9 cellular contexts compared by ENCODE assay signal in genomic region chr19:17556995-17557394, GRCh38. TPM values are rescaled to one million over a fixed set of nuclear protein-coding genes. Genes with fewer than 3 reads are reported as not detected.
DNase-seq lines count a peak whose midpoint lies in the region; ATAC-seq and TF ChIP-seq lines count a peak whose summit lies in the region.
"Had no signal": no experiment of that assay in that cellular context is flagged by ENCODE, and none has a peak within 500 bp of the region (broad histone marks: within the 10 kb centered on the region; RNA-seq: fewer than 3 reads in every experiment).

No MANE protein-coding gene starts in this region.

- H3K27ac ChIP-seq in VCaP (peak overlapping the region; percentile 84), fibroblast of lung (ENCODE audit: insufficient read depth, low read length) (peak overlapping the region; percentile 79), SJCRH30 (no peak overlapping the region)

- H3K9me3 Mint-ChIP-seq in T-helper 1 cell treated with Interleukin-12 subunit alpha and Interleukin-12 subunit beta and Interleukin-4 antibody, amounts not matched to agents 30 μg/mL and 1 μg/mL, for 36 hours, result no peaks in the 10 kb centered on the region
- no peaks in the 10 kb centered on the region for H3K9me3 Mint-ChIP-seq in stimulated activated effector memory CD8-positive, alpha-beta T cell treated with anti-CD3 and anti-CD28 coated beads, Interleukin-12 subunit alpha, Interleukin-12 subunit beta, amount 100 ng/mL, for 72 hours

- H3K4me2 ChIP-seq in fibroblast of lung (ENCODE audit: extremely low read depth, insufficient read depth, low read length), result peak overlapping the region; percentile 80

- no peak overlapping the region for H3K9ac ChIP-seq in fibroblast of lung (ENCODE audit: insufficient read depth, low read length)

- TF ChIP-seq CTCF in VCaP (conservative IDR thresholded peaks at IDR 0.05) (no peak), fibroblast of lung (conservative IDR thresholded peaks at IDR 0.05 in 1 of 2, IDR thresholded peaks at IDR 0.05 in 1 of 2; ENCODE audit: low read depth in 1 of 2, low read length in 2 of 2) (no peak)

- H3K79me2 ChIP-seq in fibroblast of lung (ENCODE audit: control insufficient read depth, insufficient read depth, low read length), result peaks cover 20% of the 10 kb centered on the region

- H3K27ac Mint-ChIP-seq in T-helper 1 cell treated with Interleukin-12 subunit alpha and Interleukin-12 subunit beta and Interleukin-4 antibody, amounts not matched to agents 30 μg/mL and 1 μg/mL, for 36 hours, result no peak overlapping the region
- H3K27ac Mint-ChIP-seq in stimulated activated effector memory CD8-positive, alpha-beta T cell treated with anti-CD3 and anti-CD28 coated beads, Interleukin-12 subunit alpha, Interleukin-12 subunit beta, amount 100 ng/mL, for 72 hours, result no peak overlapping the region

- no peak overlapping the region for H2AFZ ChIP-seq in fibroblast of lung (ENCODE audit: low read length)

- H3K27me3 Mint-ChIP-seq in T-helper 1 cell treated with Interleukin-12 subunit alpha and Interleukin-12 subunit beta and Interleukin-4 antibody, amounts not matched to agents 30 μg/mL and 1 μg/mL, for 36 hours (ENCODE audit: low read depth), result no peaks in the 10 kb centered on the region

- H4K20me1 ChIP-seq in fibroblast of lung (ENCODE audit: control insufficient read depth, extremely low read depth, insufficient read depth, low read length), result no peaks in the 10 kb centered on the region

- H3K36me3 ChIP-seq in fibroblast of lung (ENCODE audit: control insufficient read depth, insufficient read depth, low read length) (peaks cover 11% of the 10 kb centered on the region), SJCRH30 (peaks cover 36% of the 10 kb centered on the region)

- H3K27me3 ChIP-seq in fibroblast of lung (ENCODE audit: control insufficient read depth, insufficient read depth, low read length), result no peaks in the 10 kb centered on the region
- no peaks in the 10 kb centered on the region for H3K27me3 ChIP-seq in SJCRH30

- peaks cover 15% of the 10 kb centered on the region for H3K4me1 Mint-ChIP-seq in T-helper 1 cell treated with Interleukin-12 subunit alpha and Interleukin-12 subunit beta and Interleukin-4 antibody, amounts not matched to agents 30 μg/mL and 1 μg/mL, for 36 hours (ENCODE audit: low read depth)
- H3K4me1 Mint-ChIP-seq in stimulated activated effector memory CD8-positive, alpha-beta T cell treated with anti-CD3 and anti-CD28 coated beads, Interleukin-12 subunit alpha, Interleukin-12 subunit beta, amount 100 ng/mL, for 72 hours, result peaks cover 29% of the 10 kb centered on the region

- DNase-seq in T-helper 1 cell (no peak), fibroblast of lung (ENCODE audit: low read depth in 2 of 2) (no peak), NCI-H748 treated with DMSO at 0.1 percent for 48 hours (lab: John Stamatoyannopoulos, UW) (no peak), SJCRH30 (no peak), NCI-H2107 treated with DMSO at 0.1 percent for 48 hours (lab: John Stamatoyannopoulos, UW; ENCODE audit: unreplicated experiment) (no peak)
- no peak for DNase-seq in stimulated activated effector memory CD8-positive, alpha-beta T cell treated with anti-CD3 and anti-CD28 coated beads, Interleukin-12 subunit alpha, Interleukin-12 subunit beta, amount 100 ng/mL, for 72 hours (ENCODE audit: low spot score in 2 of 2)
- DNase-seq: activated CD4-positive, CD25-positive, alpha-beta regulatory T cell had no signal

- H3K9me3 ChIP-seq in fibroblast of lung (ENCODE audit: control insufficient read depth, insufficient read depth, low read depth, low read length) (no peaks in the 10 kb centered on the region), SJCRH30 (replicated peaks) (no peaks in the 10 kb centered on the region)

- H3K4me3 ChIP-seq in fibroblast of lung (replicated peaks in 1 of 4; ENCODE audit: control extremely low read depth in 1 of 4, insufficient read depth in 1 of 4, low read depth in 3 of 4, low read length in 4 of 4) (peak overlapping the region; percentile 83 to 96 (median 92)), SJCRH30 (no peak overlapping the region)

- H3K4me1 ChIP-seq in fibroblast of lung (ENCODE audit: control insufficient read depth, extremely low read depth, insufficient read depth, low read length) (peaks cover 8% of the 10 kb centered on the region), SJCRH30 (peaks cover 11% of the 10 kb centered on the region)

- H3K36me3 Mint-ChIP-seq in T-helper 1 cell treated with Interleukin-12 subunit alpha and Interleukin-12 subunit beta and Interleukin-4 antibody, amounts not matched to agents 30 μg/mL and 1 μg/mL, for 36 hours (ENCODE audit: low read depth), result peaks cover 15% of the 10 kb centered on the region
- peaks cover 65% of the 10 kb centered on the region for H3K36me3 Mint-ChIP-seq in stimulated activated effector memory CD8-positive, alpha-beta T cell treated with anti-CD3 and anti-CD28 coated beads, Interleukin-12 subunit alpha, Interleukin-12 subunit beta, amount 100 ng/mL, for 72 hours

- ATAC-seq in stimulated activated effector memory CD8-positive, alpha-beta T cell treated with anti-CD3 and anti-CD28 coated beads, Interleukin-12 subunit alpha, Interleukin-12 subunit beta, amount 100 ng/mL, for 72 hours, result no peak

- peak overlapping the region; percentile 84 for H3K4me3 Mint-ChIP-seq in T-helper 1 cell treated with Interleukin-12 subunit alpha and Interleukin-12 subunit beta and Interleukin-4 antibody, amounts not matched to agents 30 μg/mL and 1 μg/mL, for 36 hours
- H3K4me3 Mint-ChIP-seq in stimulated activated effector memory CD8-positive, alpha-beta T cell treated with anti-CD3 and anti-CD28 coated beads, Interleukin-12 subunit alpha, Interleukin-12 subunit beta, amount 100 ng/mL, for 72 hours, result peak overlapping the region; percentile 83

RNA-seq across cellular contexts. Expression of gene COLGALT1, which starts 1.5 kb away (rescaled TPM):
- 58.6 and 96.9 TPM in 2 replicates for total RNA-seq in fibroblast of lung
- polyA plus RNA-seq in fibroblast of lung, result 103 and 108 TPM in 2 replicates
- polyA plus RNA-seq in fibroblast of lung (2012), result 85.8 and 96.0 TPM in 2 replicates
- 240 and 274 TPM in 2 replicates for polyA minus RNA-seq in fibroblast of lung (ENCODE audit: low replicate concordance)
- 115 and 117 TPM in 2 replicates for total RNA-seq in SJCRH30 (2014; rRNA removed; shearing (Covaris generic))

RNA-seq across cellular contexts. Expression of gene PGLS, which starts 45.5 kb away (rescaled TPM):
- total RNA-seq in fibroblast of lung, result 52.8 and 67.3 TPM in 2 replicates
- 24.0 and 25.9 TPM in 2 replicates for polyA plus RNA-seq in fibroblast of lung
- 67.1 and 83.6 TPM in 2 replicates for polyA plus RNA-seq in fibroblast of lung (2012)
- 113 and 148 TPM in 2 replicates for polyA minus RNA-seq in fibroblast of lung (ENCODE audit: low replicate concordance)
- 32.9 and 33.3 TPM in 2 replicates for total RNA-seq in SJCRH30 (2014; rRNA removed; shearing (Covaris generic))
